In the genomic region with DNA sequence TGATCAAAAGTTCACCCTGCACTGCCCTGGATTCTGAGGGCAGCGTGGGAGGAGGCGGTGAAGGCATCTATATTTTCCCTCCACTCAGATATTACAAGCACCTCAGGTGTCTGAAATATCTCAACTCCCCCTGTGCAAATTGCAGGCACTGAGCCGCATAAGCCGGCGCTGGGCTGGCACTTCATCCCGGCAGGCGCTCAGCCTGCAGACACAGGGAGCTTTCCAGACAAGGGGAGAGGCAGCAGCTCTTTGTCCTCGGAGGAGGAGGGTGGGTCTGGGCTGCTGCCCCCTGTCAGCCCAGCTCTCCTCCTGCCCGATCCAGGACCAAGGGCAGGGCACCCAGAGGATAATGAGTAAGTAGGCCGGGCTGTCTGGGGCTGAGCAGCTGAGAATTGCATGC, we compare ENCODE assay signal across 17 cellular contexts.
"Had no signal": no experiment of that assay in that cellular context is flagged by ENCODE, and none has a peak within 500 bp of the region (broad histone marks: within the 10 kb centered on the region; RNA-seq: fewer than 3 reads in every experiment).

No MANE protein-coding gene starts in this region.

- H3K27me3 ChIP-seq: adrenal gland, transverse colon, vagina had no signal

- DNase-seq: activated CD4-positive, alpha-beta T cell treated with anti-CD3 and anti-CD28 coated beads for 1 hour; activated CD4-positive, alpha-beta T cell treated with anti-CD3 and anti-CD28 coated beads, Interleukin-2, amount 50 U/mL, for 48 hours; activated gamma-delta T cell treated with Interleukin-2 at 50 U/mL for 16 hours; adrenal gland; dermis blood vessel endothelial cell; foreskin melanocyte; glutamatergic neuron; hypothalamus; mesenchymal stem cell; natural killer cell; transverse colon had no signal

- H3K4me1 ChIP-seq: adrenal gland, transverse colon, vagina had no signal

- H3K27ac ChIP-seq: adrenal gland, skin epidermis, transverse colon, vagina had no signal

- H3K4me1 Mint-ChIP-seq: natural killer cell had no signal

- H3K36me3 ChIP-seq: adrenal gland, transverse colon, vagina had no signal

- H3K36me3 Mint-ChIP-seq: activated naive CD4-positive, alpha-beta T cell treated with anti-CD3 and anti-CD28 coated beads, Interleukin-2, amount 50 U/mL, for 72 hours; natural killer cell had no signal

- ATAC-seq: activated naive CD4-positive, alpha-beta T cell treated with anti-CD3 and anti-CD28 coated beads, Interleukin-2, amount 50 U/mL, for 72 hours; natural killer cell had no signal

- H3K9me3 Mint-ChIP-seq: activated T-helper 1 cell treated with anti-CD3 and anti-CD28 coated beads, Interleukin-12 subunit alpha, Interleukin-12 subunit beta, Interleukin-2, Interleukin-4 antibody, amounts not matched to agents 30 ng/mL and 10 ng/mL and 1 ng/mL, durations not matched to agents 14 hours and 24 hours and 36 hours; stimulated activated naive CD8-positive, alpha-beta T cell treated with anti-CD3 and anti-CD28 coated beads, Interleukin-15, Interleukin-2, amounts not matched to agents 100 ng/mL and 50 ng/mL, for 24 hours; T-helper 1 cell treated with Interleukin-12 subunit alpha and Interleukin-12 subunit beta and Interleukin-4 antibody, amounts not matched to agents 30 μg/mL and 1 μg/mL, for 36 hours had no signal

- H3K27ac Mint-ChIP-seq: activated naive CD4-positive, alpha-beta T cell treated with anti-CD3 and anti-CD28 coated beads, Interleukin-2, amount 50 U/mL, for 72 hours; activated T-helper 1 cell treated with anti-CD3 and anti-CD28 coated beads, Interleukin-12 subunit alpha, Interleukin-12 subunit beta, Interleukin-2, Interleukin-4 antibody, amounts not matched to agents 30 ng/mL and 10 ng/mL and 1 ng/mL, durations not matched to agents 14 hours and 24 hours and 36 hours; natural killer cell; stimulated activated naive CD8-positive, alpha-beta T cell treated with anti-CD3 and anti-CD28 coated beads, Interleukin-15, Interleukin-2, amounts not matched to agents 100 ng/mL and 50 ng/mL, for 24 hours; T-helper 1 cell treated with Interleukin-12 subunit alpha and Interleukin-12 subunit beta and Interleukin-4 antibody, amounts not matched to agents 30 μg/mL and 1 μg/mL, for 36 hours had no signal

- H3K4me3 Mint-ChIP-seq: activated T-helper 1 cell treated with anti-CD3 and anti-CD28 coated beads, Interleukin-12 subunit alpha, Interleukin-12 subunit beta, Interleukin-2, Interleukin-4 antibody, amounts not matched to agents 30 ng/mL and 10 ng/mL and 1 ng/mL, durations not matched to agents 14 hours and 24 hours and 36 hours; natural killer cell; stimulated activated naive CD8-positive, alpha-beta T cell treated with anti-CD3 and anti-CD28 coated beads, Interleukin-15, Interleukin-2, amounts not matched to agents 100 ng/mL and 50 ng/mL, for 24 hours; T-helper 1 cell treated with Interleukin-12 subunit alpha and Interleukin-12 subunit beta and Interleukin-4 antibody, amounts not matched to agents 30 μg/mL and 1 μg/mL, for 36 hours had no signal

- H3K4me3 ChIP-seq: adrenal gland, skin epidermis, transverse colon, vagina had no signal
